In the genomic region with DNA sequence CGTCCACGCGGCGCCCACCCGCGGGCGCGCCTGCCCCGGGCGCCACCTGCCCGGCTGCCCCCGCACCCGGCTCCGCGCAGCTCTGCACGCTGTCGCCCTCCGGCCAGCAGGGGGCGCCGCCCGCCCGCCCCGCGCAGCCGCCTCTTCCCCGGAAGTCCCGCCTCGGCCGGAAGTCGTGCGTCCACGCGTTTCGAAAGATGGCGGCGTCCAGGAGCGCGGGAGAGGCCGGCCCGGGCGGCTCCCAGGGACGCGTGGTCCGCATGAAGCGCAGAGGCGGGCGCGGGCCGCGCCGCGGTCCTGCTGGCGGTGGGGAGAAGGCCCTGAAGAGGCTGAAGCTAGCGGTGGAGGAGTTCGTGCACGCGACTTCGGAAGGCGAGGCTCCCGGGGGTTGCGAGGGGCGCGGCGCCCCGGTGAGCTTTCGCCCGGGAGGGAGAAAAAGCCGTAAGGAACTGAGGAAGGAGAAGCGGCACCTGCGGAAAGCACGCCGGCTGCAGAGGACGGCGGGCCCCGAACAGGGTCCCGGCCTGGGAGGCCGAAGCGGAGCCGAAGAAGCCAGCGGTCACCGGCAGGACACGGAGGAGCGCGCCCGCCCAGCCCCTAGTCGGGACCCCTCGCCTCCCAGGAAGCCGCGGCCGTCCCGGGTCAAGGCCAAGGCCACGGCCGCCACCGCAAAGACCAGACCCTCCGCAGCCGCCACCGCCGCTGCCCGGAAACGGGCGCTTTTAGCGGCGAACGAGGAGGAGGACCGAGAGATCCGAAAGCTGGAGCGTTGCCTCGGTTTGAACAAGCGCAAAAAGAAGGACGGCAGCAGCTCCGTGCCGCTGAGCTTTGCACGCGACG, we compare ENCODE assay signal across 8 cellular contexts.
DNase-seq lines count a peak whose midpoint lies in the region; ATAC-seq and TF ChIP-seq lines count a peak whose summit lies in the region.

A gene with protein sequence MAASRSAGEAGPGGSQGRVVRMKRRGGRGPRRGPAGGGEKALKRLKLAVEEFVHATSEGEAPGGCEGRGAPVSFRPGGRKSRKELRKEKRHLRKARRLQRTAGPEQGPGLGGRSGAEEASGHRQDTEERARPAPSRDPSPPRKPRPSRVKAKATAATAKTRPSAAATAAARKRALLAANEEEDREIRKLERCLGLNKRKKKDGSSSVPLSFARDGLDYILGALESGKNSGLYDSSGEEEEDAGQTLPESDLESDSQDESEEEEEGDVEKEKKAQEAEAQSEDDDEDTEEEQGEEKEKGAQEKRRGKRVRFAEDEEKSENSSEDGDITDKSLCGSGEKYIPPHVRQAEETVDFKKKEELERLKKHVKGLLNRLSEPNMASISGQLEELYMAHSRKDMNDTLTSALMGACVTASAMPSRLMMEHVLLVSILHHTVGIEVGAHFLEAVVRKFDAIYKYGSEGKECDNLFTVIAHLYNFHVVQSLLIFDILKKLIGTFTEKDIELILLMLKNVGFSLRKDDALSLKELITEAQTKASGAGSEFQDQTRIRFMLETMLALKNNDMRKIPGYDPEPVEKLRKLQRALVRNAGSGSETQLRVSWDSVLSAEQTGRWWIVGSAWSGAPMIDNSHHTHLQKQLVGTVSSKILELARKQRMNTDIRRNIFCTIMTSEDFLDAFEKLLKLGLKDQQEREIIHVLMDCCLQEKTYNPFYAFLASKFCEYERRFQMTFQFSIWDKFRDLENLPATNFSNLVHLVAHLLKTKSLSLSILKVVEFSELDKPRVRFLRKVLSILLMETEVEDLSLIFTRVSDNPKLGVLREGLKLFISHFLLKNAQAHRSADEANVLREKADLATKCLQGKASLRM (plus strand): TSS at position 172 of the 840 bp plus-strand sequence. CDS start 26 bp downstream, at position 198.

- H3K9me3 ChIP-seq in ES-I3 (ENCODE audit: control insufficient read depth, insufficient read depth, low read length): no peaks in the 10 kb centered on the region
- H3K9me3 ChIP-seq in KOPT-K1 (ENCODE audit: insufficient read depth, low read length, poor library complexity, severe bottlenecking): no peaks in the 10 kb centered on the region
- no peaks in the 10 kb centered on the region for H3K9me3 ChIP-seq in RWPE2 (ENCODE audit: severe bottlenecking)
- H3K9me3 ChIP-seq in neuron (ENCODE audit: low read length): no peaks in the 10 kb centered on the region

- peak within 1 kb of the TSS; percentile 71 for H3K9ac ChIP-seq in ES-I3 (ENCODE audit: low read depth, low read length)

- peaks cover 19% of the 10 kb centered on the region for H3K36me3 ChIP-seq in ES-I3 (ENCODE audit: insufficient read depth, low read length)
- H3K36me3 ChIP-seq in KOPT-K1 (ENCODE audit: insufficient read depth, low read length): peaks cover 29% of the 10 kb centered on the region
- peaks cover 35% of the 10 kb centered on the region for H3K36me3 ChIP-seq in RWPE2 (ENCODE audit: low read depth)
- peaks cover 27% of the 10 kb centered on the region for H3K36me3 ChIP-seq in neuron (ENCODE audit: insufficient read depth, low read length)

- H3K4me1 ChIP-seq in ES-I3 (ENCODE audit: insufficient read depth, low read length) (peaks cover 11% of the 10 kb centered on the region), RWPE2 (ENCODE audit: insufficient read depth, poor library complexity, severe bottlenecking) (peaks cover 8% of the 10 kb centered on the region), neuron (ENCODE audit: insufficient read depth, low read length) (peaks cover 18% of the 10 kb centered on the region)

- H3K27ac ChIP-seq in KOPT-K1 (ENCODE audit: low read depth, low read length, poor library complexity, severe bottlenecking) (peak within 1 kb of the TSS; percentile 71), RWPE2 (ENCODE audit: poor library complexity, severe bottlenecking) (peak within 1 kb of the TSS; percentile 50)

- TF ChIP-seq CTCF in RWPE2 (IDR thresholded peaks at IDR 0.05; ENCODE audit: poor library complexity, severe bottlenecking) (peak; percentile 99), foreskin fibroblast (IDR thresholded peaks at IDR 0.05; ENCODE audit: low read depth, low read length) (peak; percentile 61)

- H3K4me3 ChIP-seq in RWPE2 (ENCODE audit: severe bottlenecking) (peak within 1 kb of the TSS; percentile 63), foreskin fibroblast (ENCODE audit: low read depth in 1 of 2, low read length in 2 of 2) (peak within 1 kb of the TSS; percentile 84 to 86), neuron (ENCODE audit: low read length) (peak within 1 kb of the TSS; percentile 60)

- DNase-seq in RWPE2 (ENCODE audit: low spot score) (no peak), foreskin fibroblast (peak; percentile 78 to 95), stromal cell of bone marrow (ENCODE audit: low read depth) (peak; percentile 72)
- peak; percentile 89 for DNase-seq in activated T-helper 9 cell treated with anti-CD3 and anti-CD28 coated beads, Interleukin-2, amount 50 U/mL, for 16 hours (ENCODE audit: low read depth)

- peak within 1 kb of the TSS; percentile 57 for H2AFZ ChIP-seq in neuron (ENCODE audit: low read depth, low read length)

- ATAC-seq in GM21825 (IDR thresholded peaks at IDR 0.05; ENCODE audit: unreplicated experiment) (peak; percentile 93), RWPE2 (ENCODE audit: low read depth) (peak; percentile 79)

- no peaks in the 10 kb centered on the region for H3K27me3 ChIP-seq in RWPE2 (ENCODE audit: insufficient read depth, poor library complexity, severe bottlenecking)
- H3K27me3 ChIP-seq in neuron (ENCODE audit: insufficient read depth, low read length): no peaks in the 10 kb centered on the region
